In the genomic region with DNA sequence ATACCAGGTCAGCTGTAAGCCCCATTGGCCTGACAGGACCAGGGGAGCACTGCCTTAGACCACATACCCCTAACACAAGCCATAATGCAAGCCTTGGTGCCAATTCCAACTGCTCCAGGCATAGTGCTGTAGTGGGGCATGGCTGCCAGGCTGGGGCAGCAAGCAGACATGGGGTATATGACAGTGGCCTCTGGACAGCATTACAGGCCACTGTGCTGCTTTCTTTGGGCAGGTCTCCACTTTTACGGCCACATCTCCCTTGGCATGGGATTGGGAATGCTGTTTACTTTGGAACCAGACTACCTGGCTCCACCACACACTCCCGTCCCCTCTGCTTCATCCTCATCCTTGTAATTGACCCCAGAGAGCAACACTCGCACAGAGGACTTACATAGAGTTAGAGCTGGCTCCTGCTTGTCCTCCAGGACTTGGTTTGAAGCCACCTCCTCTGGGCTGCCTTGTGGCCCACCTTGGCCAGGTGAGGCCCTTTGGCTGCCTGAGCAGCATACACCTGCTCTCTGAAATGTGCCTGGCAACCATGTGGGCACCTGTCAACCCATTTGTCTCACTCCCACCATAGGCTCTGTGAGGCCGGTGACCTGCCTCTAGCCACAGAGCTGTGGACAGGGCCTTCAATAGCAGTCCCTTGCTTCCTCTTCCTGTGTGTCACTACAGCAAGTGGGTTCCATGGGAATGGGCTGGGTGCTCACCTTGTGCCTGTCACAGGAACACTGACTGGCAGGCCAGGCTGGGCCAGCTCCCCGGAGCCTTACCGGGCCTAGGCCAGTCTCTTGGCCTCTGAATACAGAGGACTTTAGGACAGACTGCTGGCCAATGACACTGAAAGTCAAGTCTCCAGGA, we compare ENCODE assay signal across 20 cellular contexts.
"Had no signal": no experiment of that assay in that cellular context is flagged by ENCODE, and none has a peak within 500 bp of the region (broad histone marks: within the 10 kb centered on the region; RNA-seq: fewer than 3 reads in every experiment).

No MANE protein-coding gene starts in this region.

- H3K27me3 Mint-ChIP-seq: activated CD4-positive, alpha-beta T cell treated with anti-CD3 and anti-CD28 coated beads, Interleukin-2, amount 10 ng/mL, durations not matched to agents 24 days and 14 days; activated CD8-positive, alpha-beta T cell treated with anti-CD3 and anti-CD28 coated beads for 36 hours; stimulated activated naive B cell treated with anti-CD40 and anti-IgM and Interleukin-4, amounts not matched to agents 10 μg/mL and 1 μg/mL and 100 μg/mL, for 72 hours had no signal

- ATAC-seq: activated CD8-positive, alpha-beta T cell treated with anti-CD3 and anti-CD28 coated beads for 36 hours; activated T-cell treated with anti-CD3 and anti-CD28 coated beads, Interleukin-2, amount 50 U/mL, for 4 hours; gastroesophageal sphincter; pancreas; sciatic nerve; stimulated activated naive B cell treated with anti-CD40 and anti-IgM and Interleukin-4, amounts not matched to agents 10 μg/mL and 1 μg/mL and 100 μg/mL, for 72 hours had no signal

- H3K4me1 Mint-ChIP-seq: activated CD4-positive, alpha-beta T cell treated with anti-CD3 and anti-CD28 coated beads, Interleukin-2, amount 10 ng/mL, durations not matched to agents 24 days and 14 days; immature natural killer cell; stimulated activated naive B cell treated with anti-CD40 and anti-IgM and Interleukin-4, amounts not matched to agents 10 μg/mL and 1 μg/mL and 100 μg/mL, for 72 hours had no signal

- H3K27ac Mint-ChIP-seq: activated CD4-positive, alpha-beta T cell treated with anti-CD3 and anti-CD28 coated beads, Interleukin-2, amount 10 ng/mL, durations not matched to agents 24 days and 14 days; activated CD8-positive, alpha-beta T cell treated with anti-CD3 and anti-CD28 coated beads for 36 hours; immature natural killer cell; stimulated activated naive B cell treated with anti-CD40 and anti-IgM and Interleukin-4, amounts not matched to agents 10 μg/mL and 1 μg/mL and 100 μg/mL, for 72 hours had no signal

- DNase-seq: activated CD4-positive, alpha-beta T cell treated with anti-CD3 and anti-CD28 coated beads, Interleukin-2, amount 10 ng/mL, durations not matched to agents 24 days and 14 days; activated CD8-positive, alpha-beta T cell treated with anti-CD3 and anti-CD28 coated beads for 36 hours; activated naive CD4-positive, alpha-beta T cell treated with anti-CD3 and anti-CD28 coated beads, Interleukin-2, amount 50 U/mL, for 16 hours; activated T-cell treated with anti-CD3 and anti-CD28 coated beads, Interleukin-2, amount 50 U/mL, for 4 hours; cerebellar nuclear complex; cortex of kidney; heart right ventricle; immature natural killer cell; pancreas; stimulated activated CD4-positive, alpha-beta T cell treated with anti-CD3 and anti-CD28 coated beads, Interleukin-4, amount 100 ng/mL, for 24 hours; stimulated activated naive B cell treated with anti-CD40 and anti-IgM and Interleukin-4, amounts not matched to agents 10 μg/mL and 1 μg/mL and 100 μg/mL, for 72 hours; T1000; thyroid gland had no signal

- H3K9me3 Mint-ChIP-seq: activated CD4-positive, alpha-beta T cell treated with anti-CD3 and anti-CD28 coated beads, Interleukin-2, amount 10 ng/mL, durations not matched to agents 24 days and 14 days; activated T-cell treated with anti-CD3 and anti-CD28 coated beads, Interleukin-2, amount 50 U/mL, for 4 hours had no signal

- H3K4me3 ChIP-seq: adrenal gland, breast epithelium, gastroesophageal sphincter, heart right ventricle, pancreas, thyroid gland, vagina had no signal

- H3K9me3 ChIP-seq: adrenal gland, breast epithelium, pancreas, thyroid gland, vagina had no signal

- H3K4me3 Mint-ChIP-seq: activated CD4-positive, alpha-beta T cell treated with anti-CD3 and anti-CD28 coated beads, Interleukin-2, amount 10 ng/mL, durations not matched to agents 24 days and 14 days; activated CD8-positive, alpha-beta T cell treated with anti-CD3 and anti-CD28 coated beads for 36 hours; activated T-cell treated with anti-CD3 and anti-CD28 coated beads, Interleukin-2, amount 50 U/mL, for 4 hours; immature natural killer cell; stimulated activated naive B cell treated with anti-CD40 and anti-IgM and Interleukin-4, amounts not matched to agents 10 μg/mL and 1 μg/mL and 100 μg/mL, for 72 hours had no signal

- FAIRE-seq: astrocyte, endometrium, pancreas had no signal

- H3K36me3 ChIP-seq: adrenal gland, breast epithelium, gastroesophageal sphincter, heart right ventricle, pancreas, thyroid gland, vagina had no signal

- H3K27ac ChIP-seq: adrenal gland, breast epithelium, gastroesophageal sphincter, heart right ventricle, pancreas, thyroid gland, vagina had no signal

- H3K4me1 ChIP-seq: adrenal gland, breast epithelium, gastroesophageal sphincter, heart right ventricle, pancreas, thyroid gland, vagina had no signal

- H3K36me3 Mint-ChIP-seq: immature natural killer cell; stimulated activated naive B cell treated with anti-CD40 and anti-IgM and Interleukin-4, amounts not matched to agents 10 μg/mL and 1 μg/mL and 100 μg/mL, for 72 hours had no signal
